In genomic region chr22:24772493-24773220, GRCh38 we compare ENCODE assay signal across 9 cellular contexts. TPM values are rescaled to one million over a fixed set of nuclear protein-coding genes. Genes with fewer than 3 reads are reported as not detected.
DNase-seq lines count a peak whose midpoint lies in the region; ATAC-seq and TF ChIP-seq lines count a peak whose summit lies in the region.
"Had no signal": no experiment of that assay in that cellular context is flagged by ENCODE, and none has a peak within 500 bp of the region (broad histone marks: within the 10 kb centered on the region; RNA-seq: fewer than 3 reads in every experiment).

No MANE protein-coding gene starts in this region.

- ATAC-seq in CD8-positive, alpha-beta T cell = no peak
- no peak for ATAC-seq in HG03135 (IDR thresholded peaks at IDR 0.05; ENCODE audit: unreplicated experiment)

- H3K9me3 ChIP-seq in AG04450 (ENCODE audit: control insufficient read depth, insufficient read depth, low read length) (no peaks in the 10 kb centered on the region), WERI-Rb-1 (ENCODE audit: severe bottlenecking) (no peaks in the 10 kb centered on the region)
- H3K9me3 ChIP-seq in CD8-positive, alpha-beta T cell (ENCODE audit: low read length) = no peaks in the 10 kb centered on the region

- no peak overlapping the region for H3K27ac Mint-ChIP-seq in CD8-positive, alpha-beta T cell

- TF ChIP-seq CTCF in AG04450 (IDR thresholded peaks at IDR 0.05; ENCODE audit: low read depth, low read length) = peak; percentile 67
- peak; percentile 68 for TF ChIP-seq CTCF in WERI-Rb-1 (IDR thresholded peaks at IDR 0.05; ENCODE audit: low read depth, low read length)
- no peak for TF ChIP-seq CTCF in CD8-positive, alpha-beta T cell (IDR thresholded peaks at IDR 0.05)

- no peaks in the 10 kb centered on the region for H3K36me3 Mint-ChIP-seq in CD8-positive, alpha-beta T cell

- H3K9me3 Mint-ChIP-seq in CD8-positive, alpha-beta T cell = no peaks in the 10 kb centered on the region

- peaks cover 7% of the 10 kb centered on the region for H3K27me3 ChIP-seq in AG04450 (ENCODE audit: control insufficient read depth, insufficient read depth, low read length)
- no peaks in the 10 kb centered on the region for H3K27me3 ChIP-seq in WERI-Rb-1 (ENCODE audit: insufficient read depth, low read depth, severe bottlenecking)
- H3K27me3 ChIP-seq in CD8-positive, alpha-beta T cell (ENCODE audit: insufficient read depth, low read length) = no peaks in the 10 kb centered on the region

- no peak overlapping the region for H3K27ac ChIP-seq in AG04450 (ENCODE audit: low read depth, low read length)
- no peak overlapping the region for H3K27ac ChIP-seq in WERI-Rb-1
- H3K27ac ChIP-seq in CD8-positive, alpha-beta T cell (ENCODE audit: low read depth, low read length) = no peak overlapping the region

- intact Hi-C loops in CD8-positive, alpha-beta T cell (cut with DNase I, micrococcal nuclease) = no loop called here
- intact Hi-C loops in posterior cingulate gyrus (cut with DNase I) = no loop called here

- no peak overlapping the region for H3K4me3 Mint-ChIP-seq in CD8-positive, alpha-beta T cell

- CTCF ChIA-PET in AG04450 (lab: Charles Lee) = interaction anchor here (0.9 to 6.8 kb wide), 7 partner anchors 11 to 370 kb away, joined by 3 to 63 read pairs (median 3); no protein-coding TSS in a partner anchor
- CTCF ChIA-PET in HEK293T (lab: Yijun Ruan, JAX) = interaction anchor here (0.6 to 2.1 kb wide), 9 partner anchors 9 to 285 kb away, joined by 3 to 9 read pairs (median 3); no protein-coding TSS in a partner anchor
- CTCF ChIA-PET in CD8-positive, alpha-beta T cell (lab: Charles Lee) = interaction anchor here (1.1 to 6.7 kb wide), 2 partner anchors 14 to 78 kb away, joined by 4 to 42 read pairs; no protein-coding TSS in a partner anchor

- H3K4me1 ChIP-seq in CD8-positive, alpha-beta T cell (ENCODE audit: insufficient read depth, low read length) = no peaks in the 10 kb centered on the region

- H3K36me3 ChIP-seq in WERI-Rb-1 = no peaks in the 10 kb centered on the region
- H3K36me3 ChIP-seq in CD8-positive, alpha-beta T cell (ENCODE audit: insufficient read depth, low read length) = no peaks in the 10 kb centered on the region

- POLR2A ChIA-PET in AG04450 (lab: Yijun Ruan, JAX) (no interaction called here), HEK293T (lab: Yijun Ruan, JAX) (interaction anchor here (1.0 kb wide), 1 partner anchor 33 kb away, joined by 4 read pairs; the partner anchor contains the start of gene SGSM1)
- POLR2A ChIA-PET in CD8-positive, alpha-beta T cell (lab: Charles Lee) = no interaction called here

- H3K4me1 Mint-ChIP-seq in CD8-positive, alpha-beta T cell (ENCODE audit: low read depth) = no peaks in the 10 kb centered on the region

- no peak for DNase-seq in AG04450 (ENCODE audit: low read depth, low spot score)
- DNase-seq in HEK293T (ENCODE audit: extremely low spot score) = peak; percentile 72
- peak; percentile 67 for DNase-seq in WERI-Rb-1
- peak; percentile 27 for DNase-seq in iris pigment epithelial cell (ENCODE audit: low read depth)
- DNase-seq in OCI-M2 (lab: John Stamatoyannopoulos, UW; ENCODE audit: unreplicated experiment) = no peak
- no peak for DNase-seq in CD8-positive, alpha-beta T cell
- DNase-seq in posterior cingulate gyrus = no peak
- DNase-seq: activated CD4-positive, CD25-positive, alpha-beta regulatory T cell had no signal

- H3K27me3 Mint-ChIP-seq in CD8-positive, alpha-beta T cell (ENCODE audit: low read depth) = peaks cover 9% of the 10 kb centered on the region

- H3K4me3 ChIP-seq in AG04450 (ENCODE audit: low read depth, low read length) (no peak overlapping the region), WERI-Rb-1 (ENCODE audit: low read depth, low read length) (no peak overlapping the region)
- no peak overlapping the region for H3K4me3 ChIP-seq in CD8-positive, alpha-beta T cell (ENCODE audit: low read depth, low read length)

TF ChIP-seq in HEK293T, 16 proteins besides CTCF, POLR2A, EP300 and RAD21:
- 0 out of 2 replicates have a peak, but pooled peaks have one; percentile 9 for TF ChIP-seq PKNOX1 (IDR thresholded peaks at IDR 0.05)
- no peak for TF ChIP-seq FOXM1 (IDR thresholded peaks at IDR 0.05; ENCODE audit: borderline replicate concordance)
TF ChIP-seq in HEK293T: peak in this region for 1.

RNA-seq across cellular contexts. Expression of gene PIWIL3, which starts 1.9 kb away (rescaled TPM):
- polyA plus RNA-seq in AG04450 (2011; rRNA removed) = 0.02 TPM in 1 of 2 replicates, not detected in the other
- polyA minus RNA-seq in AG04450 (2011; rRNA and poly(A)+ RNA removed) = not detected in 2 replicates
- not detected for total RNA-seq in CD8-positive, alpha-beta T cell

RNA-seq across cellular contexts. Expression of gene SGSM1, which starts 33.4 kb away (rescaled TPM):
- not detected in 2 replicates for polyA plus RNA-seq in AG04450 (2011; rRNA removed)
- not detected in 2 replicates for polyA minus RNA-seq in AG04450 (2011; rRNA and poly(A)+ RNA removed)
- 1 to 10 TPM in 1 of 2 experiments, under 1 TPM in 1; 0.84 to 1.7 TPM for total RNA-seq in CD8-positive, alpha-beta T cell

Comparison
In these comparisons a context has a peak if more than half of its experiments do, and no peak if none do; other contexts are left out.
1. DNase-seq: peak in HEK293T (single experiment), WERI-Rb-1 (single experiment) and iris pigment epithelial cell (single experiment); none in AG04450 (single experiment), OCI-M2 (single experiment), CD8-positive, alpha-beta T cell (0 of 7) and posterior cingulate gyrus (0 of 10).